ENCODE assay signal across 21 cellular contexts in genomic region chr7:157664034-157664433, GRCh38.
"Had no signal": no experiment of that assay in that cellular context is flagged by ENCODE, and none has a peak within 500 bp of the region (broad histone marks: within the 10 kb centered on the region; RNA-seq: fewer than 3 reads in every experiment).

No MANE protein-coding gene starts in this region.

- H3K9me3 Mint-ChIP-seq: activated CD4-positive, alpha-beta memory T cell treated with anti-CD3 and anti-CD28 coated beads for 36 hours; activated CD4-positive, alpha-beta T cell treated with anti-CD3 and anti-CD28 coated beads, Interleukin-2, amount 10 ng/mL, durations not matched to agents 7 days and 5 days; activated naive CD4-positive, alpha-beta T cell treated with anti-CD3 and anti-CD28 coated beads for 36 hours; activated T-cell treated with anti-CD3 and anti-CD28 coated beads, Interleukin-2, amount 50 U/mL, for 4 hours had no signal

- H3K9me3 ChIP-seq: adrenal gland, MG63, Peyer's patch had no signal

- H3K27me3 Mint-ChIP-seq: activated naive CD8-positive, alpha-beta T cell had no signal

- H3K27me3 ChIP-seq: adrenal gland, MG63, Peyer's patch had no signal

- H3K27ac Mint-ChIP-seq: activated CD4-positive, alpha-beta memory T cell treated with anti-CD3 and anti-CD28 coated beads for 36 hours; activated CD4-positive, alpha-beta T cell treated with anti-CD3 and anti-CD28 coated beads, Interleukin-2, amount 10 ng/mL, durations not matched to agents 7 days and 5 days; activated naive CD4-positive, alpha-beta T cell treated with anti-CD3 and anti-CD28 coated beads for 36 hours; activated naive CD8-positive, alpha-beta T cell; T-helper 17 cell had no signal

- H3K4me3 Mint-ChIP-seq: activated CD4-positive, alpha-beta memory T cell treated with anti-CD3 and anti-CD28 coated beads for 36 hours; activated CD4-positive, alpha-beta T cell treated with anti-CD3 and anti-CD28 coated beads, Interleukin-2, amount 10 ng/mL, durations not matched to agents 7 days and 5 days; activated naive CD4-positive, alpha-beta T cell treated with anti-CD3 and anti-CD28 coated beads for 36 hours; activated naive CD8-positive, alpha-beta T cell; activated T-cell treated with anti-CD3 and anti-CD28 coated beads, Interleukin-2, amount 50 U/mL, for 4 hours; T-helper 17 cell had no signal

- H3K27ac ChIP-seq: adrenal gland, Peyer's patch, VCaP had no signal

- H3K36me3 ChIP-seq: adrenal gland, MG63, Peyer's patch had no signal

- ATAC-seq: activated T-cell treated with anti-CD3 and anti-CD28 coated beads, Interleukin-2, amount 50 U/mL, for 4 hours; T-helper 17 cell had no signal

- H3K36me3 Mint-ChIP-seq: activated CD4-positive, alpha-beta memory T cell treated with anti-CD3 and anti-CD28 coated beads for 36 hours; activated naive CD8-positive, alpha-beta T cell had no signal

- H3K4me1 ChIP-seq: adrenal gland, Peyer's patch had no signal

- H3K4me3 ChIP-seq: adrenal gland, MG63, Peyer's patch had no signal

- DNase-seq: activated CD4-positive, alpha-beta memory T cell treated with anti-CD3 and anti-CD28 coated beads for 36 hours; activated CD4-positive, alpha-beta T cell treated with anti-CD3 and anti-CD28 coated beads, Interleukin-2, amount 10 ng/mL, durations not matched to agents 7 days and 5 days; activated CD4-positive, CD25-positive, alpha-beta regulatory T cell; activated CD8-positive, alpha-beta memory T cell treated with anti-CD3 and anti-CD28 coated beads for 24 hours; activated gamma-delta T cell; activated naive CD4-positive, alpha-beta T cell treated with anti-CD3 and anti-CD28 coated beads for 36 hours; activated T-cell treated with anti-CD3 and anti-CD28 coated beads, Interleukin-2, amount 50 U/mL, for 4 hours; MG63; MV-4-11; NCI-H1092 treated with DMSO at 0.1 percent for 48 hours; NCI-H1417 treated with DMSO at 0.1 percent for 48 hours; NCI-H1694 treated with DMSO at 0.1 percent for 48 hours; NCI-H2029 treated with DMSO at 0.1 percent for 48 hours; NCI-H446; SIG-M5; T-helper 17 cell; T1000 had no signal
